29 cellular contexts compared by ENCODE assay signal in genomic region chr17:60540460-60540859, GRCh38.
"Had no signal": no experiment of that assay in that cellular context is flagged by ENCODE, and none has a peak within 500 bp of the region (broad histone marks: within the 10 kb centered on the region; RNA-seq: fewer than 3 reads in every experiment).

No MANE protein-coding gene starts in this region.

- H3K9ac ChIP-seq: neural progenitor cell, parathyroid adenoma had no signal

- H3K36me3 ChIP-seq: neural progenitor cell, ovary, spleen, suprapubic skin, tibial artery, transverse colon, upper lobe of right lung, uterus had no signal

- H3K4me3 ChIP-seq: neural progenitor cell, ovary, psoas muscle, skin epidermis, smooth muscle cell, spleen, suprapubic skin, testis, tibial artery, transverse colon, upper lobe of right lung, uterus had no signal

- ATAC-seq: naive thymus-derived CD4-positive, alpha-beta T cell; natural killer cell; psoas muscle; right cardiac atrium; sciatic nerve; stimulated activated memory B cell treated with anti-CD40 and anti-IgM and Interleukin-4, amounts not matched to agents 10 μg/mL and 1 μg/mL and 100 μg/mL, for 72 hours; stimulated activated naive CD8-positive, alpha-beta T cell treated with anti-CD3 and anti-CD28 coated beads, Interleukin-15, amount 100 ng/mL, for 72 hours; stimulated activated naive CD8-positive, alpha-beta T cell treated with anti-CD3 and anti-CD28 coated beads, Interleukin-15, Interleukin-2, amounts not matched to agents 100 U/mL and 50 U/mL, for 24 hours; upper lobe of right lung had no signal

- H2AFZ ChIP-seq: neural progenitor cell, parathyroid adenoma had no signal

- H3K27ac ChIP-seq: neural progenitor cell, ovary, parathyroid adenoma, psoas muscle, skin epidermis, spleen, suprapubic skin, testis, tibial artery, transverse colon, upper lobe of right lung, uterus had no signal

- H3K9me3 ChIP-seq: ovary, psoas muscle, spleen, suprapubic skin, testis, tibial artery, transverse colon, upper lobe of right lung, uterus had no signal

- H3K4me2 ChIP-seq: neural progenitor cell, smooth muscle cell had no signal

- DNase-seq: naive thymus-derived CD4-positive, alpha-beta T cell; natural killer cell; occipital lobe; ovary; posterior cingulate gyrus; psoas muscle; right cardiac atrium; spleen; stimulated activated CD4-positive, alpha-beta T cell treated with anti-CD3 and anti-CD28 coated beads, Interleukin-12 subunit alpha, Interleukin-12 subunit beta, amount 100 ng/mL, for 4 hours; stimulated activated CD4-positive, alpha-beta T cell treated with anti-CD3 and anti-CD28 coated beads, Interleukin-1b, Interleukin-23, amount 100 ng/mL, for 48 hours; stimulated activated CD4-positive, alpha-beta T cell treated with anti-CD3 and anti-CD28 coated beads, Interleukin-4, amount 100 ng/mL, for 1 hour; stimulated activated CD4-positive, alpha-beta T cell treated with anti-CD3 and anti-CD28 coated beads, Interleukin-4, amount 100 ng/mL, for 4 hours; stimulated activated CD8-positive, alpha-beta memory T cell treated with anti-CD3 and anti-CD28 coated beads, Interleukin-4, amount 100 ng/mL, for 48 hours; stimulated activated naive CD4-positive, alpha-beta T cell; stimulated activated naive CD8-positive, alpha-beta T cell treated with anti-CD3 and anti-CD28 coated beads, Interleukin-15, amount 100 ng/mL, for 72 hours; stimulated activated naive CD8-positive, alpha-beta T cell treated with anti-CD3 and anti-CD28 coated beads, Interleukin-15, Interleukin-2, amounts not matched to agents 100 U/mL and 50 U/mL, for 24 hours; substantia nigra; testis; tibial artery; transverse colon; upper lobe of right lung; uterus had no signal

- H3K27me3 ChIP-seq: neural progenitor cell, ovary, spleen, suprapubic skin, testis, tibial artery, transverse colon, upper lobe of right lung, uterus had no signal

- H3K4me1 ChIP-seq: neural progenitor cell, parathyroid adenoma, psoas muscle, spleen, suprapubic skin, testis, tibial artery, transverse colon, upper lobe of right lung, uterus had no signal

- H3K79me2 ChIP-seq: parathyroid adenoma had no signal
